Comparison of ENCODE assay signal across 18 cellular contexts in genomic region chr7:108313086-108313485, GRCh38.
"Had no signal": no experiment of that assay in that cellular context is flagged by ENCODE, and none has a peak within 500 bp of the region (broad histone marks: within the 10 kb centered on the region; RNA-seq: fewer than 3 reads in every experiment).

No MANE protein-coding gene starts in this region.

- H3K27ac ChIP-seq: colonic mucosa, hepatocyte, right atrium auricular region had no signal

- H3K4me1 ChIP-seq: colonic mucosa, right atrium auricular region had no signal

- H3K9me3 Mint-ChIP-seq: activated T-helper 17 cell treated with anti-CD3 and anti-CD28 coated beads, Interleukin-2, amount 50 U/mL, for 72 hours; T-helper 1 cell treated with Interleukin-12 subunit alpha and Interleukin-12 subunit beta and Interleukin-4 antibody, amounts not matched to agents 30 μg/mL and 1 μg/mL, for 36 hours had no signal

- DNase-seq: activated CD4-positive, alpha-beta T cell treated with anti-CD3 and anti-CD28 coated beads for 1 hour; activated CD4-positive, alpha-beta T cell treated with anti-CD3 and anti-CD28 coated beads, Interleukin-2, amount 50 U/mL, for 4 hours; activated naive CD4-positive, alpha-beta T cell; central memory CD4-positive, alpha-beta T cell; colonic mucosa; esophagus squamous epithelium; kidney; occipital lobe; stimulated activated naive CD8-positive, alpha-beta T cell treated with anti-CD3 and anti-CD28 coated beads, Interleukin-15, Interleukin-2, amounts not matched to agents 100 U/mL and 50 U/mL, for 24 hours had no signal

- H3K9me3 ChIP-seq: colonic mucosa, esophagus squamous epithelium, right atrium auricular region, tibial nerve had no signal

- ATAC-seq: activated T-helper 17 cell treated with anti-CD3 and anti-CD28 coated beads, Interleukin-2, amount 50 U/mL, for 72 hours; left lobe of liver; stimulated activated naive CD8-positive, alpha-beta T cell treated with anti-CD3 and anti-CD28 coated beads, Interleukin-15, Interleukin-2, amounts not matched to agents 100 U/mL and 50 U/mL, for 24 hours had no signal

- H3K27me3 Mint-ChIP-seq: brain, progenitor cell of endocrine pancreas had no signal

- H3K27me3 ChIP-seq: colonic mucosa, esophagus squamous epithelium, hepatocyte, right atrium auricular region, tibial nerve had no signal

- H3K79me2 ChIP-seq: hepatocyte had no signal

- H3K4me3 Mint-ChIP-seq: activated T-helper 17 cell treated with anti-CD3 and anti-CD28 coated beads, Interleukin-2, amount 50 U/mL, for 72 hours; T-helper 1 cell treated with Interleukin-12 subunit alpha and Interleukin-12 subunit beta and Interleukin-4 antibody, amounts not matched to agents 30 μg/mL and 1 μg/mL, for 36 hours had no signal

- H3K4me2 ChIP-seq: hepatocyte had no signal

- H3K4me1 Mint-ChIP-seq: activated T-helper 17 cell treated with anti-CD3 and anti-CD28 coated beads, Interleukin-2, amount 50 U/mL, for 72 hours had no signal

- H3K36me3 ChIP-seq: colonic mucosa, esophagus squamous epithelium, right atrium auricular region, tibial nerve had no signal

- H3K27ac Mint-ChIP-seq: activated T-helper 17 cell treated with anti-CD3 and anti-CD28 coated beads, Interleukin-2, amount 50 U/mL, for 72 hours; progenitor cell of endocrine pancreas; T-helper 1 cell treated with Interleukin-12 subunit alpha and Interleukin-12 subunit beta and Interleukin-4 antibody, amounts not matched to agents 30 μg/mL and 1 μg/mL, for 36 hours had no signal

- H2AFZ ChIP-seq: hepatocyte had no signal

- H3K4me3 ChIP-seq: colonic mucosa, esophagus squamous epithelium, hepatocyte, right atrium auricular region, skin epidermis, tibial nerve had no signal
